In the genomic region with DNA sequence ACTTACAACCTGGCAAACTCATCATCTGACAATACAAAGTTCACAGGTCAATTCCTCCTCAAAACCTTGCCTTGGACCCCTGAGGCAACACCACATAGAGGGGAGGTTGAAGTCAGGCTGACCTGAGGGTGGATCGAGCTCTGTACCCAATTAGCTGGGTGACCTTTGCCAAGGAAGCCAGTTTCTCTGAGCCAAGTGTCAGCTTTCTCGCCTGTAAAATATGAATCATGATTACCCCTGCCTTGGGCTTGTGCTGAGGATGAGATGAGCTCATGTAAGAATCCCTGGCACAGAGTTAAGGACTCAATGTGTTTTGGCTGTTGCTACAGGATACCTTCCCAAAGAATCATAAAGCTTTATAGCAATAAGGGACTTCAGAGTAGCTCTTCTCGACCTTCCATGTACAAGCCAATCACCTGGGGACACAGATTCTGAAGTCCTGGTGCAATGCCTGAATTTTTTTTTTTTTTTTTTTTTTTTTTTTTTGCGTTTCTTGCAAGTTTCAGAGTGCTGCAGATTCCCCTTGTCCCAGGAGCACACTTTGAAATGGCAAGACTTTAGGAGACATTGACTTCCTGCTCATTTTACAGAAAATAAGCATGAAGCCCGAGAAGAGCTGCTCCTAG, we compare ENCODE assay signal across 1 cellular context.
TF ChIP-seq lines count a peak whose summit lies in the region.

No MANE protein-coding gene starts in this region.

TF ChIP-seq in HCT116, 20 proteins besides CTCF, POLR2A, EP300 and RAD21:
- TF ChIP-seq EGR1 (IDR thresholded peaks at IDR 0.05; ENCODE audit: low read depth) (no peak), ELF1 (IDR thresholded peaks at IDR 0.05; ENCODE audit: borderline replicate concordance, low read depth) (no peak), EZH2phosphoT487 (IDR thresholded peaks at IDR 0.05; ENCODE audit: borderline replicate concordance) (no peak), EZH2 (IDR thresholded peaks at IDR 0.05) (no peak), SP1 (IDR thresholded peaks at IDR 0.05; ENCODE audit: low read depth) (no peak), CEBPB (IDR thresholded peaks at IDR 0.05; ENCODE audit: low read depth) (no peak), FOSL1 (IDR thresholded peaks at IDR 0.05; ENCODE audit: low read depth) (no peak), SIN3A (IDR thresholded peaks at IDR 0.05; ENCODE audit: low read depth) (no peak)
- TF ChIP-seq, protein P1, sequence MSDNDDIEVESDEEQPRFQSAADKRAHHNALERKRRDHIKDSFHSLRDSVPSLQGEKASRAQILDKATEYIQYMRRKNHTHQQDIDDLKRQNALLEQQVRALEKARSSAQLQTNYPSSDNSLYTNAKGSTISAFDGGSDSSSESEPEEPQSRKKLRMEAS (IDR thresholded peaks at IDR 0.05), result no peak
- TF ChIP-seq, protein P2, sequence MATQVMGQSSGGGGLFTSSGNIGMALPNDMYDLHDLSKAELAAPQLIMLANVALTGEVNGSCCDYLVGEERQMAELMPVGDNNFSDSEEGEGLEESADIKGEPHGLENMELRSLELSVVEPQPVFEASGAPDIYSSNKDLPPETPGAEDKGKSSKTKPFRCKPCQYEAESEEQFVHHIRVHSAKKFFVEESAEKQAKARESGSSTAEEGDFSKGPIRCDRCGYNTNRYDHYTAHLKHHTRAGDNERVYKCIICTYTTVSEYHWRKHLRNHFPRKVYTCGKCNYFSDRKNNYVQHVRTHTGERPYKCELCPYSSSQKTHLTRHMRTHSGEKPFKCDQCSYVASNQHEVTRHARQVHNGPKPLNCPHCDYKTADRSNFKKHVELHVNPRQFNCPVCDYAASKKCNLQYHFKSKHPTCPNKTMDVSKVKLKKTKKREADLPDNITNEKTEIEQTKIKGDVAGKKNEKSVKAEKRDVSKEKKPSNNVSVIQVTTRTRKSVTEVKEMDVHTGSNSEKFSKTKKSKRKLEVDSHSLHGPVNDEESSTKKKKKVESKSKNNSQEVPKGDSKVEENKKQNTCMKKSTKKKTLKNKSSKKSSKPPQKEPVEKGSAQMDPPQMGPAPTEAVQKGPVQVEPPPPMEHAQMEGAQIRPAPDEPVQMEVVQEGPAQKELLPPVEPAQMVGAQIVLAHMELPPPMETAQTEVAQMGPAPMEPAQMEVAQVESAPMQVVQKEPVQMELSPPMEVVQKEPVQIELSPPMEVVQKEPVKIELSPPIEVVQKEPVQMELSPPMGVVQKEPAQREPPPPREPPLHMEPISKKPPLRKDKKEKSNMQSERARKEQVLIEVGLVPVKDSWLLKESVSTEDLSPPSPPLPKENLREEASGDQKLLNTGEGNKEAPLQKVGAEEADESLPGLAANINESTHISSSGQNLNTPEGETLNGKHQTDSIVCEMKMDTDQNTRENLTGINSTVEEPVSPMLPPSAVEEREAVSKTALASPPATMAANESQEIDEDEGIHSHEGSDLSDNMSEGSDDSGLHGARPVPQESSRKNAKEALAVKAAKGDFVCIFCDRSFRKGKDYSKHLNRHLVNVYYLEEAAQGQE (IDR thresholded peaks at IDR 0.05; ENCODE audit: low read depth), result no peak
TF ChIP-seq in HCT116: peak in this region for 0.
